23 cellular contexts compared by ENCODE assay signal in genomic region chr5:67190443-67190842, GRCh38. TPM values are rescaled to one million over a fixed set of nuclear protein-coding genes. Genes with fewer than 3 reads are reported as not detected.
"Had no signal": no experiment of that assay in that cellular context is flagged by ENCODE, and none has a peak within 500 bp of the region (broad histone marks: within the 10 kb centered on the region; RNA-seq: fewer than 3 reads in every experiment).

No MANE protein-coding gene starts in this region.

- H3K4me3 Mint-ChIP-seq: activated CD8-positive, alpha-beta T cell treated with anti-CD3 and anti-CD28 coated beads, Interleukin-2, amount 10 ng/mL, durations not matched to agents 7 days and 5 days; activated T-helper 1 cell treated with anti-CD3 and anti-CD28 coated beads, Interleukin-12 subunit alpha, Interleukin-12 subunit beta, Interleukin-2, Interleukin-4 antibody, amounts not matched to agents 30 ng/mL and 10 ng/mL and 1 ng/mL, durations not matched to agents 14 hours and 24 hours and 36 hours; mesothelial cell of epicardium; natural killer cell had no signal

- H3K27me3 ChIP-seq: ascending aorta, brain microvascular endothelial cell, tibial artery had no signal

- H3K9me3 ChIP-seq: ascending aorta, tibial artery had no signal

- H3K27ac Mint-ChIP-seq: activated CD8-positive, alpha-beta T cell treated with anti-CD3 and anti-CD28 coated beads, Interleukin-2, amount 10 ng/mL, durations not matched to agents 7 days and 5 days; activated naive CD4-positive, alpha-beta T cell treated with anti-CD3 and anti-CD28 coated beads, Interleukin-2, amount 50 U/mL, for 72 hours; activated T-helper 1 cell treated with anti-CD3 and anti-CD28 coated beads, Interleukin-12 subunit alpha, Interleukin-12 subunit beta, Interleukin-2, Interleukin-4 antibody, amounts not matched to agents 30 ng/mL and 10 ng/mL and 1 ng/mL, durations not matched to agents 14 hours and 24 hours and 36 hours; mesothelial cell of epicardium; natural killer cell; progenitor cell of endocrine pancreas had no signal

- H3K36me3 ChIP-seq: ascending aorta, brain microvascular endothelial cell, tibial artery had no signal

- H3K27ac ChIP-seq: ascending aorta, brain microvascular endothelial cell, tibial artery had no signal

- H3K4me1 ChIP-seq: ascending aorta, tibial artery had no signal

- H3K9me3 Mint-ChIP-seq: activated T-helper 1 cell treated with anti-CD3 and anti-CD28 coated beads, Interleukin-12 subunit alpha, Interleukin-12 subunit beta, Interleukin-2, Interleukin-4 antibody, amounts not matched to agents 30 ng/mL and 10 ng/mL and 1 ng/mL, durations not matched to agents 14 hours and 24 hours and 36 hours; natural killer cell had no signal

- DNase-seq: activated CD4-positive, alpha-beta T cell treated with anti-CD3 and anti-CD28 coated beads, Interleukin-2, amount 50 U/mL, for 1 hour; activated CD8-positive, alpha-beta T cell treated with anti-CD3 and anti-CD28 coated beads, Interleukin-2, amount 10 ng/mL, durations not matched to agents 7 days and 5 days; activated gamma-delta T cell; brain microvascular endothelial cell; caudate nucleus; effector memory CD4-positive, alpha-beta T cell; foreskin melanocyte; natural killer cell; retina; stimulated activated CD4-positive, alpha-beta T cell treated with anti-CD3 and anti-CD28 coated beads, Interleukin-4, amount 100 ng/mL, for 1 hour; stimulated activated naive CD8-positive, alpha-beta T cell treated with anti-CD3 and anti-CD28 coated beads, Interleukin-15, Interleukin-2, amounts not matched to agents 100 U/mL and 50 U/mL, for 24 hours; tibial artery had no signal

- H3K27me3 Mint-ChIP-seq: progenitor cell of endocrine pancreas had no signal

- ATAC-seq: activated CD4-positive, CD25-positive, alpha-beta regulatory T cell treated with anti-CD3 and anti-CD28 coated beads, Interleukin-2, amount 50 U/mL, for 24 hours; activated CD8-positive, alpha-beta T cell treated with anti-CD3 and anti-CD28 coated beads, Interleukin-2, amount 10 ng/mL, durations not matched to agents 7 days and 5 days; activated naive CD4-positive, alpha-beta T cell treated with anti-CD3 and anti-CD28 coated beads, Interleukin-2, amount 50 U/mL, for 72 hours; esophagus mucosa; left lobe of liver; natural killer cell; stimulated activated naive CD8-positive, alpha-beta T cell treated with anti-CD3 and anti-CD28 coated beads, Interleukin-15, Interleukin-2, amounts not matched to agents 100 U/mL and 50 U/mL, for 24 hours had no signal

- H3K4me3 ChIP-seq: ascending aorta, tibial artery had no signal

- H3K36me3 Mint-ChIP-seq: mesothelial cell of epicardium, natural killer cell had no signal

RNA-seq across cellular contexts. Expression of gene CD180, which starts 6.2 kb away (rescaled TPM):
- total RNA-seq: activated CD8-positive, alpha-beta T cell treated with anti-CD3 and anti-CD28 coated beads, Interleukin-2, amount 10 ng/mL, durations not matched to agents 7 days and 5 days; activated naive CD4-positive, alpha-beta T cell treated with anti-CD3 and anti-CD28 coated beads, Interleukin-2, amount 50 U/mL, for 72 hours; dermis microvascular lymphatic vessel endothelial cell; endothelial cell of umbilical vein; mesothelial cell of epicardium; osteocyte; progenitor cell of endocrine pancreas had no signal
- polyA plus RNA-seq: endothelial cell of umbilical vein had no signal
